In genomic region chr2:239110595-239111048, GRCh38 we compare ENCODE assay signal across 34 cellular contexts.
DNase-seq lines count a peak whose midpoint lies in the region; ATAC-seq and TF ChIP-seq lines count a peak whose summit lies in the region.
"Had no signal": no experiment of that assay in that cellular context is flagged by ENCODE, and none has a peak within 500 bp of the region (broad histone marks: within the 10 kb centered on the region; RNA-seq: fewer than 3 reads in every experiment).

No MANE protein-coding gene starts in this region.

- H3K4me2 ChIP-seq in osteoblast (ENCODE audit: insufficient read depth, low read length): no peak overlapping the region
- H3K4me2 ChIP-seq: hepatocyte had no signal

- no peaks in the 10 kb centered on the region for H3K79me2 ChIP-seq in osteoblast (ENCODE audit: insufficient read depth, low read length)
- H3K79me2 ChIP-seq: hepatocyte had no signal

- peaks cover 39 to 80% (median 50%) of the 10 kb centered on the region in 4 donors for H3K36me3 ChIP-seq in sigmoid colon
- no peaks in the 10 kb centered on the region for H3K36me3 ChIP-seq in osteoblast (ENCODE audit: insufficient read depth, low read length)
- H3K36me3 ChIP-seq: SJCRH30 had no signal

- H3K27ac ChIP-seq in sigmoid colon: peak overlapping the region; percentile 80 to 96 (median 88)
- H3K27ac ChIP-seq in osteoblast (ENCODE audit: low read depth, low read length): no peak overlapping the region
- H3K27ac ChIP-seq: hepatocyte, lower lobe of right lung, SJCRH30, skin epidermis, thyroid gland had no signal

- intact Hi-C loops in left colon (cut with DNase I, micrococcal nuclease) (no loop called here), sigmoid colon (cut with DNase I) (loop anchor here (5.0 to 10.0 kb wide), 3 partner anchors 197 to 884 kb away; no protein-coding TSS in a partner anchor)

- H4K20me1 ChIP-seq in osteoblast (ENCODE audit: insufficient read depth, low read length): peaks cover 7% of the 10 kb centered on the region

- TF ChIP-seq CTCF in sigmoid colon (IDR thresholded peaks at IDR 0.05) (no peak), osteoblast (IDR thresholded peaks at IDR 0.05; ENCODE audit: extremely low read depth, low read depth, low read length) (no peak)

- H2AFZ ChIP-seq in osteoblast (ENCODE audit: low read length): no peak overlapping the region
- H2AFZ ChIP-seq: hepatocyte had no signal

- DNase-seq in DMS53 (lab: John Stamatoyannopoulos, UW) (peak; percentile 47), DMS53 treated with DMSO at 0.1 percent for 48 hours (lab: John Stamatoyannopoulos, UW; ENCODE audit: unreplicated experiment) (no peak), left colon (peak; percentile 22 to 74), sigmoid colon (peak; percentile 96), osteoblast (ENCODE audit: insufficient read length, low spot score, missing footprints) (no peak), NCI-H526 treated with DMSO at 0.1 percent for 48 hours (lab: John Stamatoyannopoulos, UW) (no peak), NCI-H2227 treated with DMSO at 0.1 percent for 48 hours (lab: John Stamatoyannopoulos, UW) (no peak)
- DNase-seq: activated CD4-positive, alpha-beta T cell treated with anti-CD3 and anti-CD28 coated beads for 48 hours; activated gamma-delta T cell; activated naive CD8-positive, alpha-beta T cell treated with anti-CD3 and anti-CD28 coated beads, Interleukin-2, amount 10 ng/mL, durations not matched to agents 7 days and 5 days; activated T-cell treated with anti-CD3 and anti-CD28 coated beads, Interleukin-2, amount 50 U/mL, for 1 hour; Calu3; CD4-positive, CD25-positive, alpha-beta regulatory T cell; central memory CD4-positive, alpha-beta T cell; cortex of kidney; DND-41; effector memory CD8-positive, alpha-beta T cell; erythroblast; GOT3; lower lobe of right lung; midbrain; natural killer cell; NCI-H1092; NCI-H510A; occipital lobe; RPMI8226; SJCRH30; stimulated activated naive CD4-positive, alpha-beta T cell treated with Interleukin-2 at 50 U/mL for 16 hours; T-helper 9 cell; thyroid gland had no signal

- no peak for TF ChIP-seq POLR2A in sigmoid colon (IDR thresholded peaks at IDR 0.05)

- H3K4me3 ChIP-seq in sigmoid colon (no peak overlapping the region), osteoblast (ENCODE audit: insufficient read depth, low read length) (no peak overlapping the region)
- H3K4me3 ChIP-seq: hepatocyte, K562, lower lobe of right lung, SJCRH30, skin epidermis, thyroid gland had no signal

- H3K9me3 ChIP-seq in sigmoid colon: no peaks in the 10 kb centered on the region
- H3K9me3 ChIP-seq in osteoblast (ENCODE audit: low read depth, low read length): no peaks in the 10 kb centered on the region
- H3K9me3 ChIP-seq: lower lobe of right lung, SJCRH30, thyroid gland had no signal

- ATAC-seq in left colon (no peak), GM21786 (IDR thresholded peaks at IDR 0.05; ENCODE audit: unreplicated experiment) (no peak)
- ATAC-seq: effector memory CD8-positive, alpha-beta T cell; K562; lower lobe of right lung; natural killer cell had no signal

- H3K4me1 ChIP-seq in sigmoid colon (peaks cover 0 to 68% (median 54%) of the 10 kb centered on the region in 4 donors), osteoblast (ENCODE audit: insufficient read depth, low read length) (no peaks in the 10 kb centered on the region)
- H3K4me1 ChIP-seq: thyroid gland had no signal

- TF ChIP-seq EP300 in sigmoid colon (IDR thresholded peaks at IDR 0.05): peak in 3 of 4 donors; percentile 82 to 99 (median 97)

- H3K27me3 ChIP-seq in sigmoid colon: no peaks in the 10 kb centered on the region
- no peaks in the 10 kb centered on the region for H3K27me3 ChIP-seq in osteoblast (ENCODE audit: insufficient read depth, low read length)
- H3K27me3 ChIP-seq: hepatocyte, SJCRH30, thyroid gland had no signal

- 84 to 87% methylated on average over 14 of the region's 14 CpGs for WGBS in sigmoid colon, 2 donors

Comparison
In these comparisons a context has a peak if more than half of its experiments do, and no peak if none do; other contexts are left out.
1. DNase-seq: peak in DMS53 (single experiment), left colon (2 of 2) and sigmoid colon (single experiment); none in DMS53 treated with DMSO at 0.1 percent for 48 hours (single experiment), osteoblast (single experiment), NCI-H526 treated with DMSO at 0.1 percent for 48 hours (single experiment) and NCI-H2227 treated with DMSO at 0.1 percent for 48 hours (single experiment).